Comparison of ENCODE assay signal across 1 cellular context in the genomic region with DNA sequence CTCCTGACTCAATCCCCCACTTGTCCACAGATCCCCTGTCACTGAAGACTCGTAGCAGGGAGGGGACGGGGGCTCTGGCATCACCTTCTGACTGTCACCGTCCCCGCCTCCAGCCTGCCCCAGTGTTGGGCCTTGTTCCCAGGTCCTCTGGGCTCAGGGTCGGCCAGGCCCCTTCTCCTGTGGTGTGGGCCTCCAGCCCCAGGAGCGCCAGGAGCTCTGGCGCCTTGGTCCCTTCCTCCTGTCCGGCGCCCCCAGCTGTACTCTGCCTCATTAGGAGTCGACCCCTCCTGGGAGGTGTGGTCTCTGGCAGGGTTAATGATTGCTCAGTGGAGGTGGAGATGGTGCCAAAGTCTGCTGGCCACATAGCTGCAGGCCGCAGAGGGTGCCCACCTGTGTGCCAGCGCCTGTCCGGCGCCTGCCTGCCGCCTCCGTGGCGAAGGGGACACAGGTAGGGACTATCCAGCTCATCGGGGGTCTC.
TF ChIP-seq lines count a peak whose summit lies in the region.

A gene with protein sequence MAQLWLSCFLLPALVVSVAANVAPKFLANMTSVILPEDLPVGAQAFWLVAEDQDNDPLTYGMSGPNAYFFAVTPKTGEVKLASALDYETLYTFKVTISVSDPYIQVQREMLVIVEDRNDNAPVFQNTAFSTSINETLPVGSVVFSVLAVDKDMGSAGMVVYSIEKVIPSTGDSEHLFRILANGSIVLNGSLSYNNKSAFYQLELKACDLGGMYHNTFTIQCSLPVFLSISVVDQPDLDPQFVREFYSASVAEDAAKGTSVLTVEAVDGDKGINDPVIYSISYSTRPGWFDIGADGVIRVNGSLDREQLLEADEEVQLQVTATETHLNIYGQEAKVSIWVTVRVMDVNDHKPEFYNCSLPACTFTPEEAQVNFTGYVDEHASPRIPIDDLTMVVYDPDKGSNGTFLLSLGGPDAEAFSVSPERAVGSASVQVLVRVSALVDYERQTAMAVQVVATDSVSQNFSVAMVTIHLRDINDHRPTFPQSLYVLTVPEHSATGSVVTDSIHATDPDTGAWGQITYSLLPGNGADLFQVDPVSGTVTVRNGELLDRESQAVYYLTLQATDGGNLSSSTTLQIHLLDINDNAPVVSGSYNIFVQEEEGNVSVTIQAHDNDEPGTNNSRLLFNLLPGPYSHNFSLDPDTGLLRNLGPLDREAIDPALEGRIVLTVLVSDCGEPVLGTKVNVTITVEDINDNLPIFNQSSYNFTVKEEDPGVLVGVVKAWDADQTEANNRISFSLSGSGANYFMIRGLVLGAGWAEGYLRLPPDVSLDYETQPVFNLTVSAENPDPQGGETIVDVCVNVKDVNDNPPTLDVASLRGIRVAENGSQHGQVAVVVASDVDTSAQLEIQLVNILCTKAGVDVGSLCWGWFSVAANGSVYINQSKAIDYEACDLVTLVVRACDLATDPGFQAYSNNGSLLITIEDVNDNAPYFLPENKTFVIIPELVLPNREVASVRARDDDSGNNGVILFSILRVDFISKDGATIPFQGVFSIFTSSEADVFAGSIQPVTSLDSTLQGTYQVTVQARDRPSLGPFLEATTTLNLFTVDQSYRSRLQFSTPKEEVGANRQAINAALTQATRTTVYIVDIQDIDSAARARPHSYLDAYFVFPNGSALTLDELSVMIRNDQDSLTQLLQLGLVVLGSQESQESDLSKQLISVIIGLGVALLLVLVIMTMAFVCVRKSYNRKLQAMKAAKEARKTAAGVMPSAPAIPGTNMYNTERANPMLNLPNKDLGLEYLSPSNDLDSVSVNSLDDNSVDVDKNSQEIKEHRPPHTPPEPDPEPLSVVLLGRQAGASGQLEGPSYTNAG (N-terminal part only) (plus strand): TSS at position 376 of the 478 bp plus-strand sequence. CDS start 16,011 bp downstream, outside the sequence.

TF ChIP-seq in HepG2, 621 proteins besides CTCF, POLR2A, EP300 and RAD21 (continued from another document):
- TF ChIP-seq DMAP1 (CRISPR knock-in tag; IDR thresholded peaks at IDR 0.05), result 0 out of 2 replicates have a peak, but pooled peaks have one; percentile 9
- TF ChIP-seq RAD51 (IDR thresholded peaks at IDR 0.05; ENCODE audit: borderline replicate concordance), result no peak
- TF ChIP-seq ASH2L (IDR thresholded peaks at IDR 0.05; ENCODE audit: insufficient read length, low read depth, low read length), result peak; percentile 17
- peak; percentile 74 for TF ChIP-seq ZFX (CRISPR knock-in tag; IDR thresholded peaks at IDR 0.05; ENCODE audit: low read depth)
- 0 out of 2 replicates have a peak, but pooled peaks have one; percentile 17 for TF ChIP-seq MIXL1 (CRISPR knock-in tag; IDR thresholded peaks at IDR 0.05)
- TF ChIP-seq GTF3A (CRISPR knock-in tag; conservative IDR thresholded peaks at IDR 0.05), result 0 out of 2 replicates have a peak, but pooled peaks have one; percentile 67
- TF ChIP-seq CBX1 (IDR thresholded peaks at IDR 0.05; ENCODE audit: low read depth), result peak; percentile 32
- peak; percentile 81; the same call in 1 of the 2 replicates for TF ChIP-seq MTA1 (CRISPR knock-in tag; IDR thresholded peaks at IDR 0.05; ENCODE audit: borderline replicate concordance)
- no peak for TF ChIP-seq MTF1 (CRISPR knock-in tag; IDR thresholded peaks at IDR 0.05)
- no peak for TF ChIP-seq ZNF546 (CRISPR knock-in tag; conservative IDR thresholded peaks at IDR 0.05)
- TF ChIP-seq, protein P1, sequence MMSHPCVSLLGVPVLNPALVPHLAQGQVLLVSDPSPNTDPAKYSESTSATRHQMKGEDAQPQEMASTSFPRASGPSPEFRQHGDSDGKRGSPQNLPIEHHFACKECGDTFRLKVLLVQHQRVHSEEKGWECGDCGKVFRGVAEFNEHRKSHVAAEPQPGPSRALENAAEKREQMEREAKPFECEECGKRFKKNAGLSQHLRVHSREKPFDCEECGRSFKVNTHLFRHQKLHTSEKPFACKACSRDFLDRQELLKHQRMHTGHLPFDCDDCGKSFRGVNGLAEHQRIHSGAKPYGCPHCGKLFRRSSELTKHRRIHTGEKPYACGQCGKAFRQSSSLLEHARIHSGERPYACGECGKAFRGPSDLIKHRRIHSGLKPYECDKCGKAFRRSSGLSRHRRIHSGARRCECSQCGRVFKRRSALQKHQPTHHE (CRISPR knock-in tag; IDR thresholded peaks at IDR 0.05; ENCODE audit: borderline replicate concordance), result 0 out of 2 replicates have a peak, but pooled peaks have one; percentile 28
- TF ChIP-seq, protein P2, sequence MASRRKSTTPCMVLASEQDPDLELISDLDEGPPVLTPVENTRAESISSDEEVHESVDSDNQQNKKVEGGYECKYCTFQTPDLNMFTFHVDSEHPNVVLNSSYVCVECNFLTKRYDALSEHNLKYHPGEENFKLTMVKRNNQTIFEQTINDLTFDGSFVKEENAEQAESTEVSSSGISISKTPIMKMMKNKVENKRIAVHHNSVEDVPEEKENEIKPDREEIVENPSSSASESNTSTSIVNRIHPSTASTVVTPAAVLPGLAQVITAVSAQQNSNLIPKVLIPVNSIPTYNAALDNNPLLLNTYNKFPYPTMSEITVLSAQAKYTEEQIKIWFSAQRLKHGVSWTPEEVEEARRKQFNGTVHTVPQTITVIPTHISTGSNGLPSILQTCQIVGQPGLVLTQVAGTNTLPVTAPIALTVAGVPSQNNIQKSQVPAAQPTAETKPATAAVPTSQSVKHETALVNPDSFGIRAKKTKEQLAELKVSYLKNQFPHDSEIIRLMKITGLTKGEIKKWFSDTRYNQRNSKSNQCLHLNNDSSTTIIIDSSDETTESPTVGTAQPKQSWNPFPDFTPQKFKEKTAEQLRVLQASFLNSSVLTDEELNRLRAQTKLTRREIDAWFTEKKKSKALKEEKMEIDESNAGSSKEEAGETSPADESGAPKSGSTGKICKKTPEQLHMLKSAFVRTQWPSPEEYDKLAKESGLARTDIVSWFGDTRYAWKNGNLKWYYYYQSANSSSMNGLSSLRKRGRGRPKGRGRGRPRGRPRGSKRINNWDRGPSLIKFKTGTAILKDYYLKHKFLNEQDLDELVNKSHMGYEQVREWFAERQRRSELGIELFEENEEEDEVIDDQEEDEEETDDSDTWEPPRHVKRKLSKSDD (CRISPR knock-in tag; IDR thresholded peaks at IDR 0.05; ENCODE audit: low read depth), result no peak
- TF ChIP-seq TAF15 (IDR thresholded peaks at IDR 0.05; ENCODE audit: low read depth, low read length, poor library complexity, severe bottlenecking), result no peak
- peak; percentile 94; the same call in 1 of the 2 replicates for TF ChIP-seq ZNF782 (CRISPR knock-in tag; IDR thresholded peaks at IDR 0.05; ENCODE audit: borderline replicate concordance)
- no peak for TF ChIP-seq CREB1 (IDR thresholded peaks at IDR 0.05)
- 0 out of 2 replicates have a peak, but pooled peaks have one; percentile 19 for TF ChIP-seq CREB1 (CRISPR knock-in tag; IDR thresholded peaks at IDR 0.05)
- TF ChIP-seq RBFOX2 (IDR thresholded peaks at IDR 0.05; ENCODE audit: low read depth, low read length), result peak; percentile 69
- no peak for TF ChIP-seq HHEX (CRISPR knock-in tag; IDR thresholded peaks at IDR 0.05)
- TF ChIP-seq, protein P3, sequence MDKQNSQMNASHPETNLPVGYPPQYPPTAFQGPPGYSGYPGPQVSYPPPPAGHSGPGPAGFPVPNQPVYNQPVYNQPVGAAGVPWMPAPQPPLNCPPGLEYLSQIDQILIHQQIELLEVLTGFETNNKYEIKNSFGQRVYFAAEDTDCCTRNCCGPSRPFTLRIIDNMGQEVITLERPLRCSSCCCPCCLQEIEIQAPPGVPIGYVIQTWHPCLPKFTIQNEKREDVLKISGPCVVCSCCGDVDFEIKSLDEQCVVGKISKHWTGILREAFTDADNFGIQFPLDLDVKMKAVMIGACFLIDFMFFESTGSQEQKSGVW (CRISPR knock-in tag; IDR thresholded peaks at IDR 0.05; ENCODE audit: borderline replicate concordance), result no peak
- TF ChIP-seq, protein P4, sequence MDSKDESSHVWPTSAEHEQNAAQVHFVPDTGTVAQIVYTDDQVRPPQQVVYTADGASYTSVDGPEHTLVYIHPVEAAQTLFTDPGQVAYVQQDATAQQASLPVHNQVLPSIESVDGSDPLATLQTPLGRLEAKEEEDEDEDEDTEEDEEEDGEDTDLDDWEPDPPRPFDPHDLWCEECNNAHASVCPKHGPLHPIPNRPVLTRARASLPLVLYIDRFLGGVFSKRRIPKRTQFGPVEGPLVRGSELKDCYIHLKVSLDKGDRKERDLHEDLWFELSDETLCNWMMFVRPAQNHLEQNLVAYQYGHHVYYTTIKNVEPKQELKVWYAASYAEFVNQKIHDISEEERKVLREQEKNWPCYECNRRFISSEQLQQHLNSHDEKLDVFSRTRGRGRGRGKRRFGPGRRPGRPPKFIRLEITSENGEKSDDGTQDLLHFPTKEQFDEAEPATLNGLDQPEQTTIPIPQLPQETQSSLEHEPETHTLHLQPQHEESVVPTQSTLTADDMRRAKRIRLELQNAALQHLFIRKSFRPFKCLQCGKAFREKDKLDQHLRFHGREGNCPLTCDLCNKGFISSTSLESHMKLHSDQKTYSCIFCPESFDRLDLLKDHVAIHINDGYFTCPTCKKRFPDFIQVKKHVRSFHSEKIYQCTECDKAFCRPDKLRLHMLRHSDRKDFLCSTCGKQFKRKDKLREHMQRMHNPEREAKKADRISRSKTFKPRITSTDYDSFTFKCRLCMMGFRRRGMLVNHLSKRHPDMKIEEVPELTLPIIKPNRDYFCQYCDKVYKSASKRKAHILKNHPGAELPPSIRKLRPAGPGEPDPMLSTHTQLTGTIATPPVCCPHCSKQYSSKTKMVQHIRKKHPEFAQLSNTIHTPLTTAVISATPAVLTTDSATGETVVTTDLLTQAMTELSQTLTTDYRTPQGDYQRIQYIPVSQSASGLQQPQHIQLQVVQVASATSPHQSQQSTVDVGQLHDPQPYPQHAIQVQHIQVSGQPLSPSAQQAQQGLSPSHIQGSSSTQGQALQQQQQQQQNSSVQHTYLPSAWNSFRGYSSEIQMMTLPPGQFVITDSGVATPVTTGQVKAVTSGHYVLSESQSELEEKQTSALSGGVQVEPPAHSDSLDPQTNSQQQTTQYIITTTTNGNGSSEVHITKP (CRISPR knock-in tag; IDR thresholded peaks at IDR 0.05; ENCODE audit: low read depth), result 0 out of 2 replicates have a peak, but pooled peaks have one; percentile 24
- 0 out of 2 replicates have a peak, but pooled peaks have one; percentile 21 for TF ChIP-seq PITX1 (CRISPR knock-in tag; IDR thresholded peaks at IDR 0.05)
- TF ChIP-seq SIN3A (IDR thresholded peaks at IDR 0.05; ENCODE audit: borderline replicate concordance, low read depth, low read length), result 0 out of 2 replicates have a peak, but pooled peaks have one; percentile 33
- TF ChIP-seq FOXA1 (IDR thresholded peaks at IDR 0.05), result no peak
- no peak; the same call in 1 of the 2 replicates for TF ChIP-seq FOXA1 (CRISPR knock-in tag; IDR thresholded peaks at IDR 0.05)
- no peak; the same call in 1 of the 2 replicates for TF ChIP-seq ZNF605 (CRISPR knock-in tag; IDR thresholded peaks at IDR 0.05)
